29 cellular contexts compared by ENCODE assay signal in the genomic region with DNA sequence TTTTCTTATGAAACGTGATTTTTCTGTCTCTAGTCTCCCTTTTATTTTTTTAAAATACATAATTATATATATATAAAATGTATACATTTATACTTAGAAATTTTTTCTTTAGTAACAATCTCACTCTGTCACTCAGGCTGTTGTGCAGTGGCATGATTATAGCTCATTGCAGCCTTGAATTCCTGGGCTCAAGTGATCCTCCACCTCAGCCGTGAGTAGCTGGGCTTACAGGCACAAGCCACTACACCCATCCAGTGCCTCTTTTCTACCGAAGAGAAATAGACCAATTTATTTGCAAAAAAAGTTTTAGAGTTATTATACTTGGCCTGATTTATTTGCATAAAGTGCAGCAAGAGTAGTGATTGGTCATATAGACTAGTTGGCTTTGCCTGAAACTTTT.
"Had no signal": no experiment of that assay in that cellular context is flagged by ENCODE, and none has a peak within 500 bp of the region (broad histone marks: within the 10 kb centered on the region; RNA-seq: fewer than 3 reads in every experiment).

No MANE protein-coding gene starts in this region.

- H3K27ac ChIP-seq: lower lobe of right lung, pancreas, prostate gland, skin epidermis, stomach, testis, tibial artery, uterus had no signal

- H3K9me3 ChIP-seq: prostate gland, testis had no signal

- H3K27me3 Mint-ChIP-seq: naive thymus-derived CD8-positive, alpha-beta T cell; stimulated activated naive B cell treated with anti-CD40 and anti-IgM and Interleukin-4, amounts not matched to agents 10 μg/mL and 1 μg/mL and 100 μg/mL, for 72 hours had no signal

- H3K27ac Mint-ChIP-seq: naive thymus-derived CD8-positive, alpha-beta T cell; stimulated activated naive B cell treated with anti-CD40 and anti-IgM and Interleukin-4, amounts not matched to agents 10 μg/mL and 1 μg/mL and 100 μg/mL, for 72 hours had no signal

- DNase-seq: hypothalamus; immature natural killer cell; left cardiac atrium; lower lobe of right lung; mammary epithelial cell; mesenchymal stem cell; naive thymus-derived CD8-positive, alpha-beta T cell; nucleus accumbens; pancreas; posterior cingulate gyrus; retina; right cardiac atrium; stimulated activated CD4-positive, alpha-beta T cell treated with anti-CD3 and anti-CD28 coated beads, Interleukin-12 subunit alpha, Interleukin-12 subunit beta, amount 100 ng/mL, for 4 hours; stimulated activated CD4-positive, alpha-beta T cell treated with anti-CD3 and anti-CD28 coated beads, Interleukin-15, amount 100 ng/mL, for 24 hours; stimulated activated CD4-positive, alpha-beta T cell treated with anti-CD3 and anti-CD28 coated beads, Interleukin-2, amount 100 ng/mL, for 24 hours; stimulated activated CD4-positive, alpha-beta T cell treated with anti-CD3 and anti-CD28 coated beads, Interleukin-4, amount 100 ng/mL, for 1 hour; stimulated activated naive B cell treated with anti-CD40 and anti-IgM and Interleukin-4, amounts not matched to agents 10 μg/mL and 1 μg/mL and 100 μg/mL, for 72 hours; stimulated activated naive CD8-positive, alpha-beta T cell treated with anti-CD3 and anti-CD28 coated beads, Interleukin-15, Interleukin-2, amounts not matched to agents 100 U/mL and 50 U/mL, for 24 hours; stomach; testis; tibial artery; trophoblast cell; uterus had no signal

- H3K4me1 Mint-ChIP-seq: immature natural killer cell, neural crest cell had no signal

- H3K4me1 ChIP-seq: lower lobe of right lung, pancreas, prostate gland, testis, uterus had no signal

- ATAC-seq: left cardiac atrium; left lobe of liver; naive thymus-derived CD8-positive, alpha-beta T cell; pancreas; right cardiac atrium; sciatic nerve; stimulated activated naive B cell treated with anti-CD40 and anti-IgM and Interleukin-4, amounts not matched to agents 10 μg/mL and 1 μg/mL and 100 μg/mL, for 72 hours; stimulated activated naive CD8-positive, alpha-beta T cell treated with anti-CD3 and anti-CD28 coated beads, Interleukin-15, Interleukin-2, amounts not matched to agents 100 U/mL and 50 U/mL, for 24 hours had no signal

- H3K36me3 ChIP-seq: lower lobe of right lung, pancreas, prostate gland, stomach, uterus had no signal

- H3K4me3 ChIP-seq: lower lobe of right lung, pancreas, prostate gland, skin epidermis, stomach, testis, tibial artery, uterus had no signal

- H3K4me3 Mint-ChIP-seq: immature natural killer cell; naive thymus-derived CD8-positive, alpha-beta T cell; nephron; neural crest cell; stimulated activated naive B cell treated with anti-CD40 and anti-IgM and Interleukin-4, amounts not matched to agents 10 μg/mL and 1 μg/mL and 100 μg/mL, for 72 hours had no signal

- H3K27me3 ChIP-seq: pancreas, stomach, testis, tibial artery, uterus had no signal
